8 cellular contexts compared by ENCODE assay signal in genomic region chr12:57088442-57089258, GRCh38. TPM values are rescaled to one million over a fixed set of nuclear protein-coding genes. Genes with fewer than 3 reads are reported as not detected.
DNase-seq lines count a peak whose midpoint lies in the region; ATAC-seq and TF ChIP-seq lines count a peak whose summit lies in the region.

TSS of gene NAB2 (plus strand) at chr12:57089114. CDS start at chr12:57089272, 158 bp downstream.

- peak within 1 kb of the TSS; percentile 99 for H3K4me2 ChIP-seq in DND-41 (ENCODE audit: insufficient read depth, low read length)
- peak within 1 kb of the TSS; percentile 97 for H3K4me2 ChIP-seq in Karpas-422 (ENCODE audit: low read depth, low read length, poor library complexity, severe bottlenecking)
- H3K4me2 ChIP-seq in fibroblast of lung (ENCODE audit: extremely low read depth, insufficient read depth, low read length) = peak within 1 kb of the TSS; percentile 100

- H3K4me1 Mint-ChIP-seq in naive thymus-derived CD8-positive, alpha-beta T cell = peaks cover 43 to 77% (median 58%) of the 10 kb centered on the region in 4 donors
- peaks cover 71% of the 10 kb centered on the region for H3K4me1 Mint-ChIP-seq in stimulated activated memory B cell treated with anti-CD40 and anti-IgM and Interleukin-4, amounts not matched to agents 10 μg/mL and 1 μg/mL and 100 μg/mL, for 72 hours

- H3K9me2 ChIP-seq in Karpas-422 (replicated peaks; ENCODE audit: insufficient read depth, low read length) = no peaks in the 10 kb centered on the region

- peak within 1 kb of the TSS; percentile 95 for H3K9ac ChIP-seq in DND-41 (ENCODE audit: low read depth, low read length)
- peak within 1 kb of the TSS; percentile 91 for H3K9ac ChIP-seq in Karpas-422 (ENCODE audit: low read length)
- H3K9ac ChIP-seq in fibroblast of lung (ENCODE audit: insufficient read depth, low read length) = peak within 1 kb of the TSS; percentile 86

- H3K36me3 ChIP-seq in DND-41 (ENCODE audit: insufficient read depth, low read length) (peaks cover 25% of the 10 kb centered on the region), Karpas-422 (ENCODE audit: insufficient read depth, low read length) (no peaks in the 10 kb centered on the region), fibroblast of lung (ENCODE audit: control insufficient read depth, insufficient read depth, low read length) (peaks cover 16% of the 10 kb centered on the region)

- H3K27ac ChIP-seq in DND-41 (ENCODE audit: low read length) (peak within 1 kb of the TSS; percentile 100), Karpas-422 (ENCODE audit: low read length) (peak within 1 kb of the TSS; percentile 94), fibroblast of lung (ENCODE audit: insufficient read depth, low read length) (peak within 1 kb of the TSS; percentile 99)

- H3K4me1 ChIP-seq in DND-41 (ENCODE audit: insufficient read depth, low read length) (peaks cover 35% of the 10 kb centered on the region), Karpas-422 (ENCODE audit: low read length) (peaks cover 58% of the 10 kb centered on the region), fibroblast of lung (ENCODE audit: control insufficient read depth, extremely low read depth, insufficient read depth, low read length) (peaks cover 25% of the 10 kb centered on the region)

- H3K79me2 ChIP-seq in DND-41 (ENCODE audit: insufficient read depth, low read length) = peaks cover 11% of the 10 kb centered on the region
- H3K79me2 ChIP-seq in Karpas-422 (ENCODE audit: low read length) = peaks cover 25% of the 10 kb centered on the region
- H3K79me2 ChIP-seq in fibroblast of lung (ENCODE audit: control insufficient read depth, insufficient read depth, low read length) = peaks cover 44% of the 10 kb centered on the region

- peak; percentile 68 for ATAC-seq in DND-41 (ENCODE audit: insufficient read depth, low read depth)
- peak; percentile 53 for ATAC-seq in GM21825 (IDR thresholded peaks at IDR 0.05; ENCODE audit: unreplicated experiment)
- ATAC-seq in naive thymus-derived CD8-positive, alpha-beta T cell = peak; percentile 67 to 70
- ATAC-seq in stimulated activated memory B cell treated with anti-CD40 and anti-IgM and Interleukin-4, amounts not matched to agents 10 μg/mL and 1 μg/mL and 100 μg/mL, for 72 hours = peak; percentile 78

- H3K9me3 ChIP-seq in DND-41 (ENCODE audit: insufficient read depth, low read length, severe bottlenecking) (no peaks in the 10 kb centered on the region), Karpas-422 (ENCODE audit: low read length) (no peaks in the 10 kb centered on the region), fibroblast of lung (ENCODE audit: control insufficient read depth, insufficient read depth, low read depth, low read length) (no peaks in the 10 kb centered on the region)

- peaks cover 12% of the 10 kb centered on the region for H4K20me1 ChIP-seq in DND-41 (ENCODE audit: insufficient read depth, low read length)
- no peaks in the 10 kb centered on the region for H4K20me1 ChIP-seq in Karpas-422 (ENCODE audit: insufficient read depth, low read depth, low read length)
- no peaks in the 10 kb centered on the region for H4K20me1 ChIP-seq in fibroblast of lung (ENCODE audit: control insufficient read depth, extremely low read depth, insufficient read depth, low read length)

- no peaks in the 10 kb centered on the region for H3K27me3 Mint-ChIP-seq in naive thymus-derived CD8-positive, alpha-beta T cell
- no peaks in the 10 kb centered on the region for H3K27me3 Mint-ChIP-seq in stimulated activated memory B cell treated with anti-CD40 and anti-IgM and Interleukin-4, amounts not matched to agents 10 μg/mL and 1 μg/mL and 100 μg/mL, for 72 hours

- peak within 1 kb of the TSS; percentile 91 to 98 (median 96) for H3K4me3 Mint-ChIP-seq in naive thymus-derived CD8-positive, alpha-beta T cell
- H3K4me3 Mint-ChIP-seq in stimulated activated memory B cell treated with anti-CD40 and anti-IgM and Interleukin-4, amounts not matched to agents 10 μg/mL and 1 μg/mL and 100 μg/mL, for 72 hours = peak within 1 kb of the TSS; percentile 97

- DNase-seq in DND-41 (peak; percentile 96), Karpas-422 (peak; percentile 98), RPMI8226 (peak; percentile 97), fibroblast of lung (ENCODE audit: low read depth in 2 of 2) (peak; percentile 94 to 98)
- peak; percentile 83 to 89 for DNase-seq in activated T-helper 1 cell treated with anti-CD3 and anti-CD28 coated beads, Interleukin-2, amount 50 U/mL, for 16 hours (ENCODE audit: low read depth in 1 of 2, low spot score in 1 of 2)
- DNase-seq in naive thymus-derived CD8-positive, alpha-beta T cell = peak; percentile 81 to 97 (median 92)

- no peaks in the 10 kb centered on the region for H3K27me3 ChIP-seq in DND-41 (ENCODE audit: insufficient read depth, low read length, poor library complexity)
- H3K27me3 ChIP-seq in Karpas-422 (ENCODE audit: low read length) = no peaks in the 10 kb centered on the region
- H3K27me3 ChIP-seq in fibroblast of lung (ENCODE audit: control insufficient read depth, insufficient read depth, low read length) = no peaks in the 10 kb centered on the region

- H3K4me3 ChIP-seq in DND-41 (ENCODE audit: low read depth in 1 of 2, low read length in 2 of 2) (peak within 1 kb of the TSS; percentile 68 to 92), Karpas-422 (ENCODE audit: low read length) (peak within 1 kb of the TSS; percentile 92), fibroblast of lung (replicated peaks in 1 of 4; ENCODE audit: control extremely low read depth in 1 of 4, insufficient read depth in 1 of 4, low read depth in 3 of 4, low read length in 4 of 4) (peak within 1 kb of the TSS; percentile 73 to 95 (median 83))

- peaks cover 0 to 31% (median 0%) of the 10 kb centered on the region in 3 donors for H3K36me3 Mint-ChIP-seq in naive thymus-derived CD8-positive, alpha-beta T cell
- peaks cover 36% of the 10 kb centered on the region for H3K36me3 Mint-ChIP-seq in stimulated activated memory B cell treated with anti-CD40 and anti-IgM and Interleukin-4, amounts not matched to agents 10 μg/mL and 1 μg/mL and 100 μg/mL, for 72 hours

- peak within 1 kb of the TSS; percentile 94 for H2AFZ ChIP-seq in DND-41 (ENCODE audit: low read depth, low read length)
- peak within 1 kb of the TSS; percentile 52; the same call in 1 of the 2 replicates for H2AFZ ChIP-seq in Karpas-422 (ENCODE audit: low read length)
- H2AFZ ChIP-seq in fibroblast of lung (ENCODE audit: low read length) = no peak within 1 kb of the TSS

- H3K27ac Mint-ChIP-seq in naive thymus-derived CD8-positive, alpha-beta T cell = peak within 1 kb of the TSS; percentile 89 to 99 (median 98)
- peak within 1 kb of the TSS; percentile 97 for H3K27ac Mint-ChIP-seq in stimulated activated memory B cell treated with anti-CD40 and anti-IgM and Interleukin-4, amounts not matched to agents 10 μg/mL and 1 μg/mL and 100 μg/mL, for 72 hours

- no peak for TF ChIP-seq CTCF in DND-41 (IDR thresholded peaks at IDR 0.05; ENCODE audit: borderline replicate concordance, extremely low read depth, low read length, poor library complexity, severe bottlenecking)
- no peak for TF ChIP-seq CTCF in fibroblast of lung (conservative IDR thresholded peaks at IDR 0.05 in 1 of 2, IDR thresholded peaks at IDR 0.05 in 1 of 2; ENCODE audit: low read depth in 1 of 2, low read length in 2 of 2)

- POLR2A ChIA-PET in naive thymus-derived CD8-positive, alpha-beta T cell (lab: Charles Lee) = interaction anchor here (0.6 to 16.3 kb wide), 7 partner anchors 9 to 400 kb away, joined by 3 to 559 read pairs (median 8); partner anchors contain the start of genes NEMP1, PTGES3 and STAT6

- H3K9me3 Mint-ChIP-seq in naive thymus-derived CD8-positive, alpha-beta T cell = no peaks in the 10 kb centered on the region
- no peaks in the 10 kb centered on the region for H3K9me3 Mint-ChIP-seq in stimulated activated memory B cell treated with anti-CD40 and anti-IgM and Interleukin-4, amounts not matched to agents 10 μg/mL and 1 μg/mL and 100 μg/mL, for 72 hours

RNA-seq across cellular contexts. Expression of gene NAB2, which starts in this region (rescaled TPM):
- 19.4 and 38.0 TPM in 2 replicates for total RNA-seq in Karpas-422 (2014; rRNA removed; shearing (Covaris generic); ENCODE audit: low replicate concordance)
- 39.6 and 62.7 TPM in 2 replicates for total RNA-seq in fibroblast of lung
- polyA plus RNA-seq in fibroblast of lung = 31.3 and 34.6 TPM in 2 replicates
- 36.6 and 43.5 TPM in 2 replicates for polyA plus RNA-seq in fibroblast of lung (2012)
- 47.8 and 72.4 TPM in 2 replicates for polyA minus RNA-seq in fibroblast of lung (ENCODE audit: low replicate concordance)
- 10 to 100 TPM; 16.0 to 19.2 TPM for total RNA-seq in naive thymus-derived CD8-positive, alpha-beta T cell
- polyA plus RNA-seq in naive thymus-derived CD8-positive, alpha-beta T cell = 1 to 10 TPM; 1.2 to 4.0 (median 1.3) TPM

Comparison
In these comparisons a context has a peak if more than half of its experiments do, and no peak if none do; other contexts are left out.
1. Peak in every context shown above with its lines: DNase-seq, ATAC-seq, H3K4me3 ChIP-seq and H3K27ac ChIP-seq.
2. RNA of gene NAB2 (polyA plus RNA-seq): 31.3 to 43.5 TPM in fibroblast of lung; 1.2 to 4.0 TPM in naive thymus-derived CD8-positive, alpha-beta T cell; every median in the first group is over 4 times any median in the second.